In the genomic region with DNA sequence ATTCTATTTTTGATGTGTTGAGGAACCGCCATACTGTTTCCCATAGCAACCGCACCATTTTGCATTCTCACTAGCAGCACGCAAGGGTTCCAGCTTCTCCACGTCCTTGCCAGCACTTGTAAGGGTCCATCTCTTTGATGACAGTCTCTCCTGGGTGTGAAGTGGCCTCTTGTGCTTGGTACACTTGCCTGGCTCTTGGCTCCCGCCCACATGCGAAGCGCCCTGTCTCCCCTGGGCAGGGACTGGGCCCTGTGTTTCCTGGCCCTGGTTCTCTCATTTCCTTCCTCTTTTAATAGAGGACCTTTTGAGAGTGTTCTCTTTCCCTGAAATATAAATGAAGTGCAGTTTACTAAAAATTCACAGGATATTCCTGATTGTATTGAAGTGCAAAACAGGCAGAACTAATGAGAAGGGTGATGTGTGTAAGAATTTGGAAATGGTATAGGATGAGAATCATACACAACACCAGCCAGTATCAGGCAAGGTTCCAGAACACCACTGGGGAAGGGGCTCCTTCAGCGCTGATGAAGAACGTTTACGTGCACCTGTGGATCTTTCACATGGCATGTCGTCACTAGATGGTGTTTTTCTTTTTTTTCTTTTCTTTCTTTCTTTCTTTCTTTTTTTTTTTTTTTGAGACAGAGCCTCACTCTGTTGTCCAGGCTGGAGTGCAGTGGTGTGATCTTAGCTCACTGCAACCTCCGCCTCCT, we compare ENCODE assay signal across 1 cellular context.
TF ChIP-seq lines count a peak whose summit lies in the region.

No MANE protein-coding gene starts in this region.

TF ChIP-seq in SK-N-SH treated with all-trans-retinoic acid at 6 μM for 48 hours, 23 proteins besides CTCF, POLR2A, EP300 and RAD21 (continued from another document):
- TF ChIP-seq, protein P1, sequence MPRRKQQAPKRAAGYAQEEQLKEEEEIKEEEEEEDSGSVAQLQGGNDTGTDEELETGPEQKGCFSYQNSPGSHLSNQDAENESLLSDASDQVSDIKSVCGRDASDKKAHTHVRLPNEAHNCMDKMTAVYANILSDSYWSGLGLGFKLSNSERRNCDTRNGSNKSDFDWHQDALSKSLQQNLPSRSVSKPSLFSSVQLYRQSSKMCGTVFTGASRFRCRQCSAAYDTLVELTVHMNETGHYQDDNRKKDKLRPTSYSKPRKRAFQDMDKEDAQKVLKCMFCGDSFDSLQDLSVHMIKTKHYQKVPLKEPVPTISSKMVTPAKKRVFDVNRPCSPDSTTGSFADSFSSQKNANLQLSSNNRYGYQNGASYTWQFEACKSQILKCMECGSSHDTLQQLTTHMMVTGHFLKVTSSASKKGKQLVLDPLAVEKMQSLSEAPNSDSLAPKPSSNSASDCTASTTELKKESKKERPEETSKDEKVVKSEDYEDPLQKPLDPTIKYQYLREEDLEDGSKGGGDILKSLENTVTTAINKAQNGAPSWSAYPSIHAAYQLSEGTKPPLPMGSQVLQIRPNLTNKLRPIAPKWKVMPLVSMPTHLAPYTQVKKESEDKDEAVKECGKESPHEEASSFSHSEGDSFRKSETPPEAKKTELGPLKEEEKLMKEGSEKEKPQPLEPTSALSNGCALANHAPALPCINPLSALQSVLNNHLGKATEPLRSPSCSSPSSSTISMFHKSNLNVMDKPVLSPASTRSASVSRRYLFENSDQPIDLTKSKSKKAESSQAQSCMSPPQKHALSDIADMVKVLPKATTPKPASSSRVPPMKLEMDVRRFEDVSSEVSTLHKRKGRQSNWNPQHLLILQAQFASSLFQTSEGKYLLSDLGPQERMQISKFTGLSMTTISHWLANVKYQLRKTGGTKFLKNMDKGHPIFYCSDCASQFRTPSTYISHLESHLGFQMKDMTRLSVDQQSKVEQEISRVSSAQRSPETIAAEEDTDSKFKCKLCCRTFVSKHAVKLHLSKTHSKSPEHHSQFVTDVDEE (CRISPR knock-in tag; IDR thresholded peaks at IDR 0.05), result no peak
- TF ChIP-seq, protein P2, sequence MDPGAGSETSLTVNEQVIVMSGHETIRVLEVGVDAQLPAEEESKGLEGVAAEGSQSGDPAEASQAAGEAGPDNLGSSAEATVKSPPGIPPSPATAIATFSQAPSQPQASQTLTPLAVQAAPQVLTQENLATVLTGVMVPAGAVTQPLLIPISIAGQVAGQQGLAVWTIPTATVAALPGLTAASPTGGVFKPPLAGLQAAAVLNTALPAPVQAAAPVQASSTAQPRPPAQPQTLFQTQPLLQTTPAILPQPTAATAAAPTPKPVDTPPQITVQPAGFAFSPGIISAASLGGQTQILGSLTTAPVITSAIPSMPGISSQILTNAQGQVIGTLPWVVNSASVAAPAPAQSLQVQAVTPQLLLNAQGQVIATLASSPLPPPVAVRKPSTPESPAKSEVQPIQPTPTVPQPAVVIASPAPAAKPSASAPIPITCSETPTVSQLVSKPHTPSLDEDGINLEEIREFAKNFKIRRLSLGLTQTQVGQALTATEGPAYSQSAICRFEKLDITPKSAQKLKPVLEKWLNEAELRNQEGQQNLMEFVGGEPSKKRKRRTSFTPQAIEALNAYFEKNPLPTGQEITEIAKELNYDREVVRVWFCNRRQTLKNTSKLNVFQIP (CRISPR knock-in tag; IDR thresholded peaks at IDR 0.05; ENCODE audit: borderline replicate concordance, low read depth), result no peak
- TF ChIP-seq GLIS3 (CRISPR knock-in tag; IDR thresholded peaks at IDR 0.05) (no peak), ARNTL (CRISPR knock-in tag; IDR thresholded peaks at IDR 0.05; ENCODE audit: borderline replicate concordance, low read depth) (no peak), ZC3H10 (CRISPR knock-in tag; IDR thresholded peaks at IDR 0.05) (no peak), ZNF70 (CRISPR knock-in tag; IDR thresholded peaks at IDR 0.05) (no peak), PPARA (CRISPR knock-in tag; IDR thresholded peaks at IDR 0.05; ENCODE audit: borderline replicate concordance) (no peak), CSDC2 (CRISPR knock-in tag; IDR thresholded peaks at IDR 0.05) (no peak), OSR1 (CRISPR knock-in tag; IDR thresholded peaks at IDR 0.05) (no peak)
- TF ChIP-seq, protein P3, sequence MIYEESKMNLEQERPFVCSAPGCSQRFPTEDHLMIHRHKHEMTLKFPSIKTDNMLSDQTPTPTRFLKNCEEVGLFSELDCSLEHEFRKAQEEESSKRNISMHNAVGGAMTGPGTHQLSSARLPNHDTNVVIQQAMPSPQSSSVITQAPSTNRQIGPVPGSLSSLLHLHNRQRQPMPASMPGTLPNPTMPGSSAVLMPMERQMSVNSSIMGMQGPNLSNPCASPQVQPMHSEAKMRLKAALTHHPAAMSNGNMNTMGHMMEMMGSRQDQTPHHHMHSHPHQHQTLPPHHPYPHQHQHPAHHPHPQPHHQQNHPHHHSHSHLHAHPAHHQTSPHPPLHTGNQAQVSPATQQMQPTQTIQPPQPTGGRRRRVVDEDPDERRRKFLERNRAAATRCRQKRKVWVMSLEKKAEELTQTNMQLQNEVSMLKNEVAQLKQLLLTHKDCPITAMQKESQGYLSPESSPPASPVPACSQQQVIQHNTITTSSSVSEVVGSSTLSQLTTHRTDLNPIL (CRISPR knock-in tag; IDR thresholded peaks at IDR 0.05; ENCODE audit: low read depth), result no peak
